ENCODE assay signal across 9 cellular contexts in genomic region chr10:92567952-92568600, GRCh38. TPM values are rescaled to one million over a fixed set of nuclear protein-coding genes. Genes with fewer than 3 reads are reported as not detected.
DNase-seq lines count a peak whose midpoint lies in the region; ATAC-seq, FAIRE-seq and TF ChIP-seq lines count a peak whose summit lies in the region.
"Had no signal": no experiment of that assay in that cellular context is flagged by ENCODE, and none has a peak within 500 bp of the region (broad histone marks: within the 10 kb centered on the region; RNA-seq: fewer than 3 reads in every experiment).

No MANE protein-coding gene starts in this region.

- no peak overlapping the region for H3K4me3 ChIP-seq in bronchial epithelial cell (ENCODE audit: low read depth, low read length)

- peaks cover 18% of the 10 kb centered on the region for H3K36me3 Mint-ChIP-seq in activated CD8-positive, alpha-beta memory T cell treated with anti-CD3 and anti-CD28 coated beads, Interleukin-2, amount 10 ng/mL, durations not matched to agents 7 days and 5 days

- CTCF ChIA-PET in activated CD8-positive, alpha-beta memory T cell treated with anti-CD3 and anti-CD28 coated beads, Interleukin-2, amount 10 ng/mL, durations not matched to agents 7 days and 5 days (lab: Charles Lee) = no interaction called here

- TF ChIP-seq CTCF in bronchial epithelial cell (IDR thresholded peaks at IDR 0.05; ENCODE audit: insufficient read depth, low read length, severe bottlenecking) = no peak

- no peak overlapping the region for H3K4me3 Mint-ChIP-seq in activated CD8-positive, alpha-beta memory T cell treated with anti-CD3 and anti-CD28 coated beads, Interleukin-2, amount 10 ng/mL, durations not matched to agents 7 days and 5 days

- peak; percentile 31 for ATAC-seq in activated CD8-positive, alpha-beta memory T cell treated with anti-CD3 and anti-CD28 coated beads, Interleukin-2, amount 10 ng/mL, durations not matched to agents 7 days and 5 days
- peak; percentile 67 for ATAC-seq in HG03095 (IDR thresholded peaks at IDR 0.05; ENCODE audit: unreplicated experiment)
- peak; percentile 87 for ATAC-seq in stimulated activated naive CD8-positive, alpha-beta T cell treated with anti-CD3 and anti-CD28 coated beads, Interleukin-15, Interleukin-2, amounts not matched to agents 100 U/mL and 50 U/mL, for 24 hours

- H3K4me1 Mint-ChIP-seq in activated CD8-positive, alpha-beta memory T cell treated with anti-CD3 and anti-CD28 coated beads, Interleukin-2, amount 10 ng/mL, durations not matched to agents 7 days and 5 days = peaks cover 35% of the 10 kb centered on the region

- H3K27me3 ChIP-seq in bronchial epithelial cell (ENCODE audit: control insufficient read depth, insufficient read depth, low read length) = no peaks in the 10 kb centered on the region

- no peak overlapping the region for H3K27ac Mint-ChIP-seq in activated CD8-positive, alpha-beta memory T cell treated with anti-CD3 and anti-CD28 coated beads, Interleukin-2, amount 10 ng/mL, durations not matched to agents 7 days and 5 days

- peaks cover 4% of the 10 kb centered on the region for H3K27me3 Mint-ChIP-seq in activated CD8-positive, alpha-beta memory T cell treated with anti-CD3 and anti-CD28 coated beads, Interleukin-2, amount 10 ng/mL, durations not matched to agents 7 days and 5 days

- no peaks in the 10 kb centered on the region for H3K36me3 ChIP-seq in bronchial epithelial cell (ENCODE audit: control insufficient read depth, insufficient read depth, low read length)

- DNase-seq in activated CD8-positive, alpha-beta memory T cell treated with anti-CD3 and anti-CD28 coated beads, Interleukin-2, amount 10 ng/mL, durations not matched to agents 7 days and 5 days = no peak
- DNase-seq in activated CD8-positive, alpha-beta memory T cell treated with anti-CD3 and anti-CD28 coated beads for 24 hours = no peak
- DNase-seq in bronchial epithelial cell (ENCODE audit: low read depth) = peak; percentile 82
- DNase-seq in stimulated activated naive CD8-positive, alpha-beta T cell treated with anti-CD3 and anti-CD28 coated beads, Interleukin-15, Interleukin-2, amounts not matched to agents 100 U/mL and 50 U/mL, for 24 hours = no peak
- no peak for DNase-seq in anterior cingulate cortex (lab: John Stamatoyannopoulos, UW)
- no peak for DNase-seq in cerebellar cortex (ENCODE audit: low spot score)
- DNase-seq in NOMO-1 (lab: John Stamatoyannopoulos, UW; ENCODE audit: unreplicated experiment in 2 of 2) = no peak
- DNase-seq: SHP77 treated with DMSO at 0.1 percent for 48 hours had no signal

- no peaks in the 10 kb centered on the region for H3K9me3 Mint-ChIP-seq in activated CD8-positive, alpha-beta memory T cell treated with anti-CD3 and anti-CD28 coated beads, Interleukin-2, amount 10 ng/mL, durations not matched to agents 7 days and 5 days (ENCODE audit: low read depth)

- no peak for FAIRE-seq in bronchial epithelial cell (lab: Jason Lieb, UNC)

RNA-seq across cellular contexts. Expression of gene IDE, which starts 5.8 kb away (rescaled TPM):
- total RNA-seq in activated CD8-positive, alpha-beta memory T cell treated with anti-CD3 and anti-CD28 coated beads, Interleukin-2, amount 10 ng/mL, durations not matched to agents 7 days and 5 days = 10 to 100 TPM; 14.1 to 25.9 TPM
- total RNA-seq in bronchial epithelial cell = 15.3 and 23.3 TPM in 2 replicates

RNA-seq across cellular contexts. Expression of gene KIF11, which starts 24.9 kb away (rescaled TPM):
- 10 to 100 TPM; 76.9 to 79.6 TPM for total RNA-seq in activated CD8-positive, alpha-beta memory T cell treated with anti-CD3 and anti-CD28 coated beads, Interleukin-2, amount 10 ng/mL, durations not matched to agents 7 days and 5 days
- 1.1 and 1.3 TPM in 2 replicates for total RNA-seq in bronchial epithelial cell

Comparison
In these comparisons a context has a peak if more than half of its experiments do, and no peak if none do; other contexts are left out.
1. ATAC-seq: peak in every context shown above with its lines; median percentile 87 in stimulated activated naive CD8-positive, alpha-beta T cell treated with anti-CD3 and anti-CD28 coated beads, Interleukin-15, Interleukin-2, amounts not matched to agents 100 U/mL and 50 U/mL, for 24 hours; 67 in HG03095; 31 in activated CD8-positive, alpha-beta memory T cell treated with anti-CD3 and anti-CD28 coated beads, Interleukin-2, amount 10 ng/mL, durations not matched to agents 7 days and 5 days.
2. RNA of gene KIF11, which starts 24.9 kb away (total RNA-seq): 76.9 to 79.6 TPM in activated CD8-positive, alpha-beta memory T cell treated with anti-CD3 and anti-CD28 coated beads, Interleukin-2, amount 10 ng/mL, durations not matched to agents 7 days and 5 days; 1.1 to 1.3 TPM in bronchial epithelial cell; every median in the first group is over 10 times any median in the second.